15 cellular contexts compared by ENCODE assay signal in genomic region chr11:29634248-29634647, GRCh38.
DNase-seq lines count a peak whose midpoint lies in the region; ATAC-seq and TF ChIP-seq lines count a peak whose summit lies in the region.
"Had no signal": no experiment of that assay in that cellular context is flagged by ENCODE, and none has a peak within 500 bp of the region (broad histone marks: within the 10 kb centered on the region; RNA-seq: fewer than 3 reads in every experiment).

No MANE protein-coding gene starts in this region.

- H3K4me2 ChIP-seq in MM.1S (ENCODE audit: low read depth, low read length) = no peak overlapping the region

- ATAC-seq in GM19351 (IDR thresholded peaks at IDR 0.05; ENCODE audit: unreplicated experiment) = no peak
- no peak for ATAC-seq in HG03565 (IDR thresholded peaks at IDR 0.05; ENCODE audit: unreplicated experiment)
- ATAC-seq: activated naive CD8-positive, alpha-beta T cell treated with anti-CD3 and anti-CD28 coated beads, Interleukin-2, amount 50 U/mL, for 24 hours; left lobe of liver; natural killer cell treated with Interleukin-12 subunit alpha and Interleukin-12 subunit beta and Interleukin-15 and Interleukin-18, amount 100 ng/mL, for 72 hours had no signal

- H3K4me1 Mint-ChIP-seq in nephron = no peaks in the 10 kb centered on the region
- H3K4me1 Mint-ChIP-seq: activated naive CD8-positive, alpha-beta T cell treated with anti-CD3 and anti-CD28 coated beads, Interleukin-2, amount 50 U/mL, for 24 hours had no signal

- H3K4me3 ChIP-seq in MM.1S (ENCODE audit: low read length) (no peak overlapping the region), choroid plexus epithelial cell (ENCODE audit: low read depth, low read length) (no peak overlapping the region)

- H3K36me3 ChIP-seq in MM.1S (replicated peaks; ENCODE audit: insufficient read depth, low read length) = no peaks in the 10 kb centered on the region

- no peak overlapping the region for H3K27ac ChIP-seq in MM.1S (ENCODE audit: low read length)

- H3K9ac ChIP-seq in MM.1S (ENCODE audit: low read length) = no peak overlapping the region

- no peaks in the 10 kb centered on the region for H3K9me3 Mint-ChIP-seq in nephron

- no peak overlapping the region for H2AFZ ChIP-seq in MM.1S (ENCODE audit: low read length)

- H3K9me2 ChIP-seq in MM.1S (replicated peaks; ENCODE audit: insufficient read depth, low read length) = no peaks in the 10 kb centered on the region

- TF ChIP-seq CTCF in GM12872 (IDR thresholded peaks at IDR 0.05; ENCODE audit: insufficient read depth, low read depth, low read length) = peak; percentile 15; the same call in 1 of the 3 replicates
- TF ChIP-seq CTCF in MM.1S (IDR thresholded peaks at IDR 0.05; ENCODE audit: low read length) = peak; percentile 17; the same call in 1 of the 2 replicates
- TF ChIP-seq CTCF in choroid plexus epithelial cell (conservative IDR thresholded peaks at IDR 0.05; ENCODE audit: low read depth, low read length) = peak; percentile 48
- peak in 2 of 3 experiments; percentile 7 to 15 for TF ChIP-seq CTCF in nephron (IDR thresholded peaks at IDR 0.05; ENCODE audit: unreplicated experiment in 3 of 3)

- H3K27me3 Mint-ChIP-seq in nephron (ENCODE audit: low read depth) = peaks cover 7% of the 10 kb centered on the region
- H3K27me3 Mint-ChIP-seq: activated naive CD8-positive, alpha-beta T cell treated with anti-CD3 and anti-CD28 coated beads, Interleukin-2, amount 50 U/mL, for 24 hours; natural killer cell treated with Interleukin-12 subunit alpha and Interleukin-12 subunit beta and Interleukin-15 and Interleukin-18, amount 100 ng/mL, for 72 hours had no signal

- no peaks in the 10 kb centered on the region for H3K4me1 ChIP-seq in MM.1S (ENCODE audit: low read length)

- DNase-seq in MM.1S (no peak), choroid plexus epithelial cell (ENCODE audit: low read depth) (peak; percentile 28)
- no peak for DNase-seq in activated CD4-positive, alpha-beta T cell treated with anti-CD3 and anti-CD28 coated beads, Interleukin-2, amount 50 U/mL, for 4 hours
- no peak for DNase-seq in activated CD4-positive, alpha-beta T cell treated with anti-CD3 and anti-CD28 coated beads, Interleukin-2, amount 50 U/mL, for 48 hours
- DNase-seq: activated CD4-positive, CD25-positive, alpha-beta regulatory T cell treated with anti-CD3 and anti-CD28 coated beads, Interleukin-2, amount 50 U/mL, for 72 hours; activated naive CD8-positive, alpha-beta T cell treated with anti-CD3 and anti-CD28 coated beads, Interleukin-2, amount 50 U/mL, for 24 hours; NCI-H1092 treated with DMSO at 0.1 percent for 48 hours; NCI-H226; T-helper 1 cell had no signal

- H3K27ac Mint-ChIP-seq in nephron = no peak overlapping the region
- H3K27ac Mint-ChIP-seq: activated naive CD8-positive, alpha-beta T cell treated with anti-CD3 and anti-CD28 coated beads, Interleukin-2, amount 50 U/mL, for 24 hours; natural killer cell treated with Interleukin-12 subunit alpha and Interleukin-12 subunit beta and Interleukin-15 and Interleukin-18, amount 100 ng/mL, for 72 hours had no signal

- no peaks in the 10 kb centered on the region for H4K20me1 ChIP-seq in MM.1S (ENCODE audit: insufficient read depth, low read length)

- no peaks in the 10 kb centered on the region for H3K9me3 ChIP-seq in MM.1S (replicated peaks; ENCODE audit: insufficient read depth, low read length)

- H3K36me3 Mint-ChIP-seq in nephron (ENCODE audit: low read depth) = no peaks in the 10 kb centered on the region
- H3K36me3 Mint-ChIP-seq: natural killer cell treated with Interleukin-12 subunit alpha and Interleukin-12 subunit beta and Interleukin-15 and Interleukin-18, amount 100 ng/mL, for 72 hours had no signal

- no peaks in the 10 kb centered on the region for H3K27me3 ChIP-seq in MM.1S (replicated peaks; ENCODE audit: insufficient read depth, low read length)

- no peak overlapping the region for H3K4me3 Mint-ChIP-seq in nephron
- H3K4me3 Mint-ChIP-seq: activated naive CD8-positive, alpha-beta T cell treated with anti-CD3 and anti-CD28 coated beads, Interleukin-2, amount 50 U/mL, for 24 hours; natural killer cell treated with Interleukin-12 subunit alpha and Interleukin-12 subunit beta and Interleukin-15 and Interleukin-18, amount 100 ng/mL, for 72 hours had no signal

- no peaks in the 10 kb centered on the region for H3K79me2 ChIP-seq in MM.1S (ENCODE audit: low read length)

- no peaks in the 10 kb centered on the region for H3F3A ChIP-seq in MM.1S (ENCODE audit: insufficient read depth, low read length)
